In the genomic region with DNA sequence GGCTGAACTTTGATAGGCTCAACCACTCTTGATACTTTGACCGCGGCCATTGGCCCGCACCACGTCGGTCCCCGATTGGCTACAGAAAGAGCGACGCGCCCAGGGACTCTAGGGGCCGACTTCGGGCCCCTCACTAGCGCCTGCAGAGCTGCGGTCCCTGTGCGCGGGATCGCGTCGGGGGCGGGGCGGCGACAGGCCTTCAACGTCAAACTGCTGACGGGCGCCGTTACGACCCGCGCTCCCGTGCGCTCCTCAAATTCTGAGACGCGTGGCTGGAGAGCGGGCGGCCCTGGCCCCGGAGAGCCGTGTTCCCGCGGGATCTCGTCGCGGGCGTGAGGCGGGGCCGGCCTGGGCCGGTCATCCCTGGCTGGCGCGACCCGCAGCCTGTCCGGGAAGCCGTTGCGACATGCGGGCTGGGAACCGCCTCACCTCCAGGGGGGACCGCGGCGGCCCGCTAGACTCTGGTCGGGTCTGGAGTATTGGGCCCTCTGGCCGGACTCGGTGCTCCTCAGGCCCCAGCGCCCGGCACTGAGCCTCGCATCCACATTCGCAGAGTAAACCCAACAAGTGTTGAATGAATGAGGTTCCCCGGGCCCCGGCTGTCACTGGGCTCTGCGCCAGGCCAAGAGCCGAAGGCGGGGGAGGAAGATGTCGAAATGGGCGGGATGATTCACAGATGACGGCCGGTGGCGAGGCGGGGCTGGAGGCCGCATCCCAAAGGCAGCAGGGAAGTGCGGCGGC, we compare ENCODE assay signal across 8 cellular contexts. TPM values are rescaled to one million over a fixed set of nuclear protein-coding genes. Genes with fewer than 3 reads are reported as not detected.
DNase-seq lines count a peak whose midpoint lies in the region; ATAC-seq and TF ChIP-seq lines count a peak whose summit lies in the region.

No MANE protein-coding gene starts in this region.

- intact Hi-C loops in lower lobe of right lung (cut with DNase I), result no loop called here

- H3K27me3 ChIP-seq in BJ (ENCODE audit: control insufficient read depth, insufficient read depth, low read length) (no peaks in the 10 kb centered on the region), lower lobe of right lung (ENCODE audit: low read depth) (no peaks in the 10 kb centered on the region)

- TF ChIP-seq CTCF in BJ (IDR thresholded peaks at IDR 0.05; ENCODE audit: insufficient read depth, low read depth, low read length) (no peak), lower lobe of right lung (IDR thresholded peaks at IDR 0.05) (peak; percentile 18)

- H3K4me3 ChIP-seq in BJ (ENCODE audit: low read depth, low read length) (peak overlapping the region; percentile 78), lower lobe of right lung (peak overlapping the region; percentile 93)

- no peaks in the 10 kb centered on the region for H3K27me3 Mint-ChIP-seq in activated CD4-positive, alpha-beta memory T cell treated with anti-CD3 and anti-CD28 coated beads, Interleukin-2, amount 10 ng/mL, durations not matched to agents 7 days and 5 days

- H3K27ac Mint-ChIP-seq in activated CD4-positive, alpha-beta memory T cell treated with anti-CD3 and anti-CD28 coated beads, Interleukin-2, amount 10 ng/mL, durations not matched to agents 7 days and 5 days, result peak overlapping the region; percentile 89

- ATAC-seq in GM19324 (IDR thresholded peaks at IDR 0.05; ENCODE audit: low FRiP score, unreplicated experiment) (peak; percentile 92), HG03460 (IDR thresholded peaks at IDR 0.05; ENCODE audit: unreplicated experiment) (peak; percentile 84), lower lobe of right lung (peak; percentile 95 to 96)

- peaks cover 43% of the 10 kb centered on the region for H3K4me1 ChIP-seq in lower lobe of right lung

- H3K4me3 Mint-ChIP-seq in activated CD4-positive, alpha-beta memory T cell treated with anti-CD3 and anti-CD28 coated beads, Interleukin-2, amount 10 ng/mL, durations not matched to agents 7 days and 5 days, result peak overlapping the region; percentile 88

- H3K36me3 ChIP-seq in BJ (ENCODE audit: control insufficient read depth, insufficient read depth, low read length) (no peaks in the 10 kb centered on the region), lower lobe of right lung (no peaks in the 10 kb centered on the region)

- CTCF ChIA-PET in BJ (lab: Yijun Ruan, JAX), result interaction anchor here (0.6 to 1.9 kb wide), 9 partner anchors 9 to 91 kb away, joined by 3 to 11 read pairs (median 4); no protein-coding TSS in a partner anchor
- CTCF ChIA-PET in activated CD4-positive, alpha-beta memory T cell treated with anti-CD3 and anti-CD28 coated beads, Interleukin-2, amount 10 ng/mL, durations not matched to agents 7 days and 5 days (lab: Charles Lee), result interaction anchor here (0.9 to 3.1 kb wide), 5 partner anchors 9 to 191 kb away, joined by 3 to 18 read pairs (median 8); a partner anchor contains a TSS

- POLR2A ChIA-PET in BJ (lab: Charles Lee), result interaction anchor here (0.7 to 1.2 kb wide), 3 partner anchors 19 to 248 kb away, joined by 3 to 6 read pairs (median 3); no protein-coding TSS in a partner anchor
- POLR2A ChIA-PET in activated CD4-positive, alpha-beta memory T cell treated with anti-CD3 and anti-CD28 coated beads, Interleukin-2, amount 10 ng/mL, durations not matched to agents 7 days and 5 days (lab: Charles Lee), result interaction anchor here (0.6 to 5.8 kb wide), 18 partner anchors 9 to 646 kb away, joined by 3 to 53 read pairs (median 4); a partner anchor contains a TSS

- DNase-seq in BJ (ENCODE audit: low read depth) (peak; percentile 62), NCI-H82 treated with DMSO at 0.1 percent for 48 hours (lab: John Stamatoyannopoulos, UW; ENCODE audit: unreplicated experiment) (peak; percentile 21), ecto neural progenitor cell (ENCODE audit: low spot score) (peak; percentile 96), lower lobe of right lung (peak; percentile 95)
- peak; percentile 95 for DNase-seq in activated CD4-positive, alpha-beta memory T cell treated with anti-CD3 and anti-CD28 coated beads, Interleukin-2, amount 10 ng/mL, durations not matched to agents 7 days and 5 days
- DNase-seq in stimulated activated CD4-positive, alpha-beta T cell treated with anti-CD3 and anti-CD28 coated beads, TNF-alpha, amount 100 ng/mL, for 1 hour (ENCODE audit: low read depth in 3 of 3, low spot score in 1 of 3), result peak; percentile 43 to 73 (median 58)

- peaks cover 47% of the 10 kb centered on the region for H3K4me1 Mint-ChIP-seq in activated CD4-positive, alpha-beta memory T cell treated with anti-CD3 and anti-CD28 coated beads, Interleukin-2, amount 10 ng/mL, durations not matched to agents 7 days and 5 days

- peak overlapping the region; percentile 96 for H3K27ac ChIP-seq in lower lobe of right lung

- H3K9me3 ChIP-seq in lower lobe of right lung, result no peaks in the 10 kb centered on the region

- H3K9me3 Mint-ChIP-seq in activated CD4-positive, alpha-beta memory T cell treated with anti-CD3 and anti-CD28 coated beads, Interleukin-2, amount 10 ng/mL, durations not matched to agents 7 days and 5 days, result no peaks in the 10 kb centered on the region

- peaks cover 24% of the 10 kb centered on the region for H3K36me3 Mint-ChIP-seq in activated CD4-positive, alpha-beta memory T cell treated with anti-CD3 and anti-CD28 coated beads, Interleukin-2, amount 10 ng/mL, durations not matched to agents 7 days and 5 days (ENCODE audit: low read depth)

RNA-seq across cellular contexts. Expression of a gene that starts 0.6 kb away (rescaled TPM):
- 33.7 and 38.9 TPM in 2 replicates for polyA plus RNA-seq in BJ (2011; rRNA removed)
- 22.0 and 38.1 TPM in 2 replicates for polyA minus RNA-seq in BJ (2011; rRNA and poly(A)+ RNA removed)
- 10 to 100 TPM; 66.7 to 67.9 TPM for total RNA-seq in activated CD4-positive, alpha-beta memory T cell treated with anti-CD3 and anti-CD28 coated beads, Interleukin-2, amount 10 ng/mL, durations not matched to agents 7 days and 5 days
- total RNA-seq in lower lobe of right lung, result 50.1 TPM

RNA-seq across cellular contexts. Expression of a gene that starts 38.4 kb away (rescaled TPM):
- 13.6 and 16.4 TPM in 2 replicates for polyA plus RNA-seq in BJ (2011; rRNA removed)
- 19.5 and 24.7 TPM in 2 replicates for polyA minus RNA-seq in BJ (2011; rRNA and poly(A)+ RNA removed)
- total RNA-seq in activated CD4-positive, alpha-beta memory T cell treated with anti-CD3 and anti-CD28 coated beads, Interleukin-2, amount 10 ng/mL, durations not matched to agents 7 days and 5 days, result 1 to 10 TPM; 4.1 to 4.3 TPM
- 8.1 TPM for total RNA-seq in lower lobe of right lung

Comparison
In these comparisons a context has a peak if more than half of its experiments do, and no peak if none do; other contexts are left out.
1. Peak in every context shown above with its lines: DNase-seq, ATAC-seq, H3K4me3 ChIP-seq and H3K27ac ChIP-seq.
2. DNase-seq: peak in every context shown above with its lines; median percentile 96 in ecto neural progenitor cell; 95 in activated CD4-positive, alpha-beta memory T cell treated with anti-CD3 and anti-CD28 coated beads, Interleukin-2, amount 10 ng/mL, durations not matched to agents 7 days and 5 days; 95 in lower lobe of right lung; 62 in BJ; 58 in stimulated activated CD4-positive, alpha-beta T cell treated with anti-CD3 and anti-CD28 coated beads, TNF-alpha, amount 100 ng/mL, for 1 hour; 21 in NCI-H82 treated with DMSO at 0.1 percent for 48 hours.